In genomic region chr22:19210188-19210587, GRCh38 we compare ENCODE assay signal across 36 cellular contexts.
"Had no signal": no experiment of that assay in that cellular context is flagged by ENCODE, and none has a peak within 500 bp of the region (broad histone marks: within the 10 kb centered on the region; RNA-seq: fewer than 3 reads in every experiment).

No MANE protein-coding gene starts in this region.

- H3K9me3 Mint-ChIP-seq: activated B cell treated with CpG ODN at 0.5 μM for 24 hours; activated CD4-positive, alpha-beta memory T cell treated with anti-CD3 and anti-CD28 coated beads, Interleukin-2, amount 10 ng/mL, durations not matched to agents 7 days and 5 days; activated CD4-positive, alpha-beta T cell treated with anti-CD3 and anti-CD28 coated beads, Interleukin-2, amount 10 ng/mL, durations not matched to agents 7 days and 5 days; activated naive CD4-positive, alpha-beta T cell treated with anti-CD3 and anti-CD28 coated beads for 36 hours; activated naive CD4-positive, alpha-beta T cell treated with anti-CD3 and anti-CD28 coated beads, Interleukin-2, amount 50 U/mL, for 72 hours; activated naive CD8-positive, alpha-beta T cell treated with anti-CD3 and anti-CD28 coated beads for 36 hours; activated T-cell treated with anti-CD3 and anti-CD28 coated beads, Interleukin-2, amount 50 U/mL, for 24 hours; central memory CD8-positive, alpha-beta T cell; T-helper 1 cell treated with Interleukin-12 subunit alpha and Interleukin-12 subunit beta and Interleukin-4 antibody, amounts not matched to agents 30 μg/mL and 1 μg/mL, for 36 hours; T-helper 2 cell treated with Interferon-gamma antibody and Interleukin-4, amounts not matched to agents 5 μg/mL and 100 μg/mL, for 36 hours had no signal

- DNase-seq: activated B cell treated with CpG ODN at 0.5 μM for 24 hours; activated CD4-positive, alpha-beta memory T cell treated with anti-CD3 and anti-CD28 coated beads, Interleukin-2, amount 10 ng/mL, durations not matched to agents 7 days and 5 days; activated CD4-positive, alpha-beta T cell treated with anti-CD3 and anti-CD28 coated beads for 4 hours; activated CD4-positive, alpha-beta T cell treated with anti-CD3 and anti-CD28 coated beads, Interleukin-2, amount 10 ng/mL, durations not matched to agents 7 days and 5 days; activated CD4-positive, alpha-beta T cell treated with anti-CD3 and anti-CD28 coated beads, Interleukin-2, amount 50 U/mL, for 48 hours; activated CD4-positive, CD25-positive, alpha-beta regulatory T cell treated with anti-CD3 and anti-CD28 coated beads, Interleukin-2, amount 50 U/mL, for 72 hours; activated CD8-positive, alpha-beta memory T cell treated with anti-CD3 and anti-CD28 coated beads for 24 hours; activated CD8-positive, alpha-beta memory T cell treated with anti-CD3 and anti-CD28 coated beads, Interleukin-2, amount 10 ng/mL, durations not matched to agents 7 days and 5 days; activated CD8-positive, alpha-beta memory T cell treated with anti-CD3 and anti-CD28 coated beads, Interleukin-2, amount 50 U/mL, for 48 hours; activated CD8-positive, alpha-beta T cell treated with anti-CD3 and anti-CD28 coated beads, Interleukin-2, amount 10 ng/mL, durations not matched to agents 7 days and 5 days; activated effector memory CD4-positive, alpha-beta T cell treated with anti-CD3 and anti-CD28 coated beads, Interleukin-2, amount 50 U/mL, for 16 hours; activated gamma-delta T cell treated with Interleukin-2 at 50 U/mL for 16 hours; activated naive CD4-positive, alpha-beta T cell; activated naive CD4-positive, alpha-beta T cell treated with anti-CD3 and anti-CD28 coated beads for 36 hours; activated naive CD4-positive, alpha-beta T cell treated with anti-CD3 and anti-CD28 coated beads, Interleukin-2, amount 50 U/mL, for 16 hours; activated naive CD8-positive, alpha-beta T cell treated with anti-CD3 and anti-CD28 coated beads for 36 hours; activated T-cell treated with anti-CD3 and anti-CD28 coated beads, Interleukin-2, amount 50 U/mL, for 24 hours; activated T-cell treated with anti-CD3 and anti-CD28 coated beads, Interleukin-2, amount 50 U/mL, for 48 hours; adrenal gland; amniotic stem cell; body of pancreas; brain microvascular endothelial cell; caudate nucleus; cerebellar nuclear complex; T-helper 1 cell; T-helper 2 cell; T-helper 9 cell had no signal

- ATAC-seq: activated CD8-positive, alpha-beta memory T cell treated with anti-CD3 and anti-CD28 coated beads, Interleukin-2, amount 10 ng/mL, durations not matched to agents 7 days and 5 days; activated CD8-positive, alpha-beta T cell treated with anti-CD3 and anti-CD28 coated beads, Interleukin-2, amount 10 ng/mL, durations not matched to agents 7 days and 5 days; activated naive CD4-positive, alpha-beta T cell treated with anti-CD3 and anti-CD28 coated beads, Interleukin-2, amount 50 U/mL, for 72 hours; body of pancreas had no signal

- H3K36me3 Mint-ChIP-seq: activated CD8-positive, alpha-beta memory T cell treated with anti-CD3 and anti-CD28 coated beads, Interleukin-2, amount 10 ng/mL, durations not matched to agents 7 days and 5 days; activated naive CD4-positive, alpha-beta T cell treated with anti-CD3 and anti-CD28 coated beads, Interleukin-2, amount 50 U/mL, for 72 hours; activated naive CD8-positive, alpha-beta T cell treated with anti-CD3 and anti-CD28 coated beads for 36 hours had no signal

- H3K4me3 ChIP-seq: adrenal gland, body of pancreas, breast epithelium, cardiac muscle cell had no signal

- H3K4me3 Mint-ChIP-seq: activated B cell treated with CpG ODN at 0.5 μM for 24 hours; activated CD4-positive, alpha-beta memory T cell treated with anti-CD3 and anti-CD28 coated beads, Interleukin-2, amount 10 ng/mL, durations not matched to agents 7 days and 5 days; activated CD4-positive, alpha-beta T cell treated with anti-CD3 and anti-CD28 coated beads, Interleukin-2, amount 10 ng/mL, durations not matched to agents 7 days and 5 days; activated CD8-positive, alpha-beta memory T cell treated with anti-CD3 and anti-CD28 coated beads, Interleukin-2, amount 10 ng/mL, durations not matched to agents 7 days and 5 days; activated CD8-positive, alpha-beta T cell treated with anti-CD3 and anti-CD28 coated beads, Interleukin-2, amount 10 ng/mL, durations not matched to agents 7 days and 5 days; activated naive CD4-positive, alpha-beta T cell treated with anti-CD3 and anti-CD28 coated beads for 36 hours; activated naive CD8-positive, alpha-beta T cell treated with anti-CD3 and anti-CD28 coated beads for 36 hours; activated T-cell treated with anti-CD3 and anti-CD28 coated beads, Interleukin-2, amount 50 U/mL, for 24 hours; central memory CD8-positive, alpha-beta T cell; T-helper 1 cell treated with Interleukin-12 subunit alpha and Interleukin-12 subunit beta and Interleukin-4 antibody, amounts not matched to agents 30 μg/mL and 1 μg/mL, for 36 hours; T-helper 2 cell treated with Interferon-gamma antibody and Interleukin-4, amounts not matched to agents 5 μg/mL and 100 μg/mL, for 36 hours had no signal

- FAIRE-seq: astrocyte, TTC549 had no signal

- H3K27ac Mint-ChIP-seq: activated B cell treated with CpG ODN at 0.5 μM for 24 hours; activated CD4-positive, alpha-beta memory T cell treated with anti-CD3 and anti-CD28 coated beads, Interleukin-2, amount 10 ng/mL, durations not matched to agents 7 days and 5 days; activated CD8-positive, alpha-beta memory T cell treated with anti-CD3 and anti-CD28 coated beads, Interleukin-2, amount 10 ng/mL, durations not matched to agents 7 days and 5 days; activated CD8-positive, alpha-beta T cell treated with anti-CD3 and anti-CD28 coated beads, Interleukin-2, amount 10 ng/mL, durations not matched to agents 7 days and 5 days; activated naive CD4-positive, alpha-beta T cell treated with anti-CD3 and anti-CD28 coated beads for 36 hours; activated naive CD4-positive, alpha-beta T cell treated with anti-CD3 and anti-CD28 coated beads, Interleukin-2, amount 50 U/mL, for 72 hours; activated naive CD8-positive, alpha-beta T cell treated with anti-CD3 and anti-CD28 coated beads for 36 hours; activated T-cell treated with anti-CD3 and anti-CD28 coated beads, Interleukin-2, amount 50 U/mL, for 24 hours; T-helper 1 cell treated with Interleukin-12 subunit alpha and Interleukin-12 subunit beta and Interleukin-4 antibody, amounts not matched to agents 30 μg/mL and 1 μg/mL, for 36 hours; T-helper 2 cell treated with Interferon-gamma antibody and Interleukin-4, amounts not matched to agents 5 μg/mL and 100 μg/mL, for 36 hours had no signal

- H3K27me3 ChIP-seq: adrenal gland, body of pancreas, brain microvascular endothelial cell, breast epithelium, cardiac muscle cell had no signal

- H3K36me3 ChIP-seq: brain microvascular endothelial cell, breast epithelium, cardiac muscle cell had no signal

- H3K9me3 ChIP-seq: adrenal gland, body of pancreas, breast epithelium had no signal

- H3K4me1 Mint-ChIP-seq: activated CD4-positive, alpha-beta memory T cell treated with anti-CD3 and anti-CD28 coated beads, Interleukin-2, amount 10 ng/mL, durations not matched to agents 7 days and 5 days; activated CD4-positive, alpha-beta T cell treated with anti-CD3 and anti-CD28 coated beads, Interleukin-2, amount 10 ng/mL, durations not matched to agents 7 days and 5 days; activated CD8-positive, alpha-beta memory T cell treated with anti-CD3 and anti-CD28 coated beads, Interleukin-2, amount 10 ng/mL, durations not matched to agents 7 days and 5 days; activated naive CD8-positive, alpha-beta T cell treated with anti-CD3 and anti-CD28 coated beads for 36 hours; central memory CD8-positive, alpha-beta T cell had no signal

- H3K27ac ChIP-seq: adrenal gland, body of pancreas, brain microvascular endothelial cell, breast epithelium, cardiac muscle cell, VCaP had no signal

- H3K4me1 ChIP-seq: adrenal gland, body of pancreas, breast epithelium had no signal
